In the genomic region with DNA sequence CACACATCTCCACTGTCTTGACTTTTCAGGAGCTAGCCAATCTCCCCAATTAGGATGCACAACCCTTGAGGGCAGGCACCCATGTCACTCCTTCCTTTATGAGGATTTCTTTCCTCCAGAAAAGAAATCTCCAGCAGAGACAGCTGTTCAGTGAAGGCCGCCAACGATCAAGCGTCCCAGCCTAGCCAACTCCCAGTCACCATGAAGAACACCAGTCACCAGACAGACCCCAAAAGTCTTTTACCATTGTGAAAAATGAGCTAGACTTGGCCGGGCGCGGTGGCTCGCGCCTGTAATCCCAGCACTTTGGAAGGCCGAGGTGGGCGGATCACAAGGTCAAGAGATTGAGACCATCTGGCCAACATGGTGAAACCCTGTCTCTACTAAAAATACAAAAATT, we compare ENCODE assay signal across 10 cellular contexts. TPM values are rescaled to one million over a fixed set of nuclear protein-coding genes. Genes with fewer than 3 reads are reported as not detected.
A peak's percentile ranks its signal among the peaks of the same experiment; 100 is the strongest.
DNase-seq lines count a peak whose midpoint lies in the region; ATAC-seq and TF ChIP-seq lines count a peak whose summit lies in the region.
"Not testable (repeated sequence)": the region's sequence is repeated elsewhere in the genome, so short reads cannot be mapped to it uniquely, and the experiment has no call there.
"Had no signal": no experiment of that assay in that cellular context is flagged by ENCODE, and none has a peak within 500 bp of the region (broad histone marks: within the 10 kb centered on the region; RNA-seq: fewer than 3 reads in every experiment).

No MANE protein-coding gene starts in this region.

- not testable (repeated sequence) for H3K36me3 ChIP-seq in CD8-positive, alpha-beta T cell (ENCODE audit: insufficient read depth, low read length)
- H3K36me3 ChIP-seq in osteoblast (ENCODE audit: insufficient read depth, low read length): peaks cover 49% of the 10 kb centered on the region
- peaks cover 4 to 89% (median 58%) of the 10 kb centered on the region in 6 donors for H3K36me3 ChIP-seq in spleen

- intact Hi-C loops in CD8-positive, alpha-beta T cell (cut with DNase I, micrococcal nuclease); spleen (cut with DNase I; ENCODE audit: low total_unique reads): not testable (repeated sequence)

- H3K27ac Mint-ChIP-seq in CD8-positive, alpha-beta T cell: peak overlapping the region; percentile 7
- not testable (repeated sequence) for H3K27ac Mint-ChIP-seq in endothelial cell (ENCODE audit: unreplicated experiment)
- H3K27ac Mint-ChIP-seq in nephron progenitor cell: peak overlapping the region; percentile 64

- TF ChIP-seq POLR2A in spleen (IDR thresholded peaks at IDR 0.05): not testable (repeated sequence)

- not testable (repeated sequence) for H3K27me3 Mint-ChIP-seq in CD8-positive, alpha-beta T cell (ENCODE audit: low read depth); endothelial cell (ENCODE audit: unreplicated experiment); nephron progenitor cell (ENCODE audit: low read depth, poor library complexity)

- H3K4me2 ChIP-seq in osteoblast (ENCODE audit: insufficient read depth, low read length): not testable (repeated sequence)

- not testable (repeated sequence) for H4K20me1 ChIP-seq in osteoblast (ENCODE audit: insufficient read depth, low read length)

- not testable (repeated sequence) for H3K9me3 ChIP-seq in CD8-positive, alpha-beta T cell (ENCODE audit: low read length); osteoblast (ENCODE audit: low read depth, low read length); spleen

- not testable (repeated sequence) for H2AFZ ChIP-seq in osteoblast (ENCODE audit: low read length)

- not testable (repeated sequence) for H3K9me3 Mint-ChIP-seq in CD8-positive, alpha-beta T cell; endothelial cell (ENCODE audit: unreplicated experiment); nephron progenitor cell

- POLR2A ChIA-PET in CD8-positive, alpha-beta T cell (lab: Charles Lee): interaction anchor here (0.7 to 1.1 kb wide), 2 partner anchors 13 to 18 kb away, joined by 3 to 4 read pairs; a partner anchor contains a TSS

- not testable (repeated sequence) for DNase-seq in CD8-positive, alpha-beta T cell; endothelial cell (ENCODE audit: low spot score); nephron progenitor cell
- DNase-seq in activated effector memory CD4-positive, alpha-beta T cell treated with anti-CD3 and anti-CD28 coated beads, Interleukin-2, amount 50 U/mL, for 16 hours: peak; percentile 25
- DNase-seq in osteoblast (ENCODE audit: insufficient read length, low spot score, missing footprints) (peak; percentile 74), spleen (peak; percentile 46)

- H3K4me1 Mint-ChIP-seq in CD8-positive, alpha-beta T cell (ENCODE audit: low read depth); endothelial cell (ENCODE audit: unreplicated experiment): not testable (repeated sequence)
- H3K4me1 Mint-ChIP-seq in nephron progenitor cell: peaks cover 18% of the 10 kb centered on the region

- H3K79me2 ChIP-seq in osteoblast (ENCODE audit: insufficient read depth, low read length): not testable (repeated sequence)

- peaks cover 50% of the 10 kb centered on the region for H3K36me3 Mint-ChIP-seq in CD8-positive, alpha-beta T cell
- H3K36me3 Mint-ChIP-seq in endothelial cell (ENCODE audit: low read depth, unreplicated experiment) (peaks cover 17% of the 10 kb centered on the region), nephron progenitor cell (ENCODE audit: low read depth) (peaks cover 59% of the 10 kb centered on the region)

- not testable (repeated sequence) for H3K27ac ChIP-seq in CD8-positive, alpha-beta T cell (ENCODE audit: low read depth, low read length); osteoblast (ENCODE audit: low read depth, low read length); spleen

- H3K4me3 ChIP-seq in CD8-positive, alpha-beta T cell (ENCODE audit: low read depth, low read length); osteoblast (ENCODE audit: insufficient read depth, low read length); spleen: not testable (repeated sequence)

- not testable (repeated sequence) for TF ChIP-seq CTCF in CD8-positive, alpha-beta T cell (IDR thresholded peaks at IDR 0.05); endothelial cell (IDR thresholded peaks at IDR 0.05; ENCODE audit: unreplicated experiment); nephron progenitor cell (IDR thresholded peaks at IDR 0.05); osteoblast (IDR thresholded peaks at IDR 0.05; ENCODE audit: extremely low read depth, low read depth, low read length); spleen (IDR thresholded peaks at IDR 0.05 in 8 of 11, conservative IDR thresholded peaks at IDR 0.05 in 3 of 11)

- H3K4me1 ChIP-seq in CD8-positive, alpha-beta T cell (ENCODE audit: insufficient read depth, low read length); osteoblast (ENCODE audit: insufficient read depth, low read length); spleen: not testable (repeated sequence)

- WGBS in spleen, 5 donors: 85 to 88% (median 86%) methylated on average over 10 of the region's 10 CpGs

- not testable (repeated sequence) for H3K27me3 ChIP-seq in CD8-positive, alpha-beta T cell (ENCODE audit: insufficient read depth, low read length); osteoblast (ENCODE audit: insufficient read depth, low read length); spleen (replicated peaks in 1 of 7)

- not testable (repeated sequence) for ATAC-seq in CD8-positive, alpha-beta T cell

- not testable (repeated sequence) for H3K4me3 Mint-ChIP-seq in CD8-positive, alpha-beta T cell; nephron progenitor cell
- H3K4me3 Mint-ChIP-seq in endothelial cell (ENCODE audit: unreplicated experiment): peak overlapping the region; percentile 12

- CTCF ChIA-PET in CD8-positive, alpha-beta T cell (lab: Charles Lee): interaction anchor here (1.0 to 1.5 kb wide), 2 partner anchors 18 to 92 kb away, joined by 3 to 8 read pairs; a partner anchor contains a TSS

RNA-seq across cellular contexts. Expression of a gene that starts 6.1 kb away (rescaled TPM):
- total RNA-seq in CD8-positive, alpha-beta T cell: 10 to 100 TPM; 26.5 to 27.0 TPM
- total RNA-seq in endothelial cell (ENCODE audit: unreplicated experiment) (79.9 TPM), osteoblast (69.8 and 70.4 TPM in 2 replicates), spleen (10 to 100 TPM; 17.0 to 43.9 (median 26.0) TPM)
- 10 to 100 TPM; 38.9 to 62.7 (median 60.9) TPM for polyA plus RNA-seq in spleen

RNA-seq across cellular contexts. Expression of a gene that starts 7.7 kb away (rescaled TPM):
- total RNA-seq in CD8-positive, alpha-beta T cell: not detected
- total RNA-seq in endothelial cell (ENCODE audit: unreplicated experiment): not detected
- 0.36 and 0.59 TPM in 2 replicates for total RNA-seq in osteoblast
- 1 to 10 TPM in 1 of 7 donors, under 1 TPM in 1, not detected in 5; 0.60 to 2.1 TPM for total RNA-seq in spleen
- under 1 TPM; 0.03 to 0.20 (median 0.05) TPM for polyA plus RNA-seq in spleen
- total RNA-seq: A172; CD4-positive, alpha-beta T cell; CD8-positive, alpha-beta memory T cell; G401 had no signal

RNA-seq across cellular contexts. Expression of a gene that starts 17.2 kb away (rescaled TPM):
- under 1 TPM in 1 of 2 experiments, not detected in 1; 0.38 TPM for total RNA-seq in CD8-positive, alpha-beta T cell
- 167 TPM for total RNA-seq in endothelial cell (ENCODE audit: unreplicated experiment)
- total RNA-seq in osteoblast: 387 and 396 TPM in 2 replicates
- 10 to 100 TPM; 14.8 to 30.8 (median 16.7) TPM for total RNA-seq in spleen
- 10 to 100 TPM in 1 of 3 donors, 1 to 10 TPM in 2; 9.6 to 18.9 (median 9.9) TPM for polyA plus RNA-seq in spleen
- total RNA-seq: CD4-positive, alpha-beta T cell had no signal
- polyA plus RNA-seq: CD8-positive, alpha-beta memory T cell had no signal

RNA-seq across cellular contexts. Expression of a gene that starts 18.2 kb away (rescaled TPM):
- total RNA-seq in CD8-positive, alpha-beta T cell: 1 to 10 TPM in 1 of 2 experiments, under 1 TPM in 1; 0.89 to 1.0 TPM
- total RNA-seq in endothelial cell (ENCODE audit: unreplicated experiment): 22.6 TPM
- 59.7 and 66.6 TPM in 2 replicates for total RNA-seq in osteoblast
- total RNA-seq in spleen: 1 to 10 TPM; 5.5 to 7.1 (median 6.0) TPM
- polyA plus RNA-seq in spleen: 1 to 10 TPM; 3.3 to 5.1 (median 3.5) TPM

RNA-seq across cellular contexts. Expression of a gene that starts 35.3 kb away (rescaled TPM):
- total RNA-seq in CD8-positive, alpha-beta T cell: 10 to 100 TPM; 38.4 to 38.9 TPM
- 9.0 TPM for total RNA-seq in endothelial cell (ENCODE audit: unreplicated experiment)
- total RNA-seq in osteoblast: 28.6 and 34.7 TPM in 2 replicates
- total RNA-seq in spleen: 10 to 100 TPM; 10.1 to 25.2 (median 12.6) TPM
- 1 to 10 TPM in 1 of 3 donors, under 1 TPM in 2; 0.17 to 1.1 (median 0.20) TPM for polyA plus RNA-seq in spleen

Comparison
In these comparisons a context has a peak if more than half of its experiments do, and no peak if none do; other contexts are left out.
1. RNA of a gene that starts 17.2 kb away (total RNA-seq): 387 to 396 TPM in osteoblast, 167 TPM in endothelial cell (single experiment) and 14.8 to 30.8 TPM in spleen; 0.38 TPM in CD8-positive, alpha-beta T cell; every median in the first group is over 10 times any median in the second.